8 cellular contexts compared by ENCODE assay signal in genomic region chr22:29073618-29074275, GRCh38. TPM values are rescaled to one million over a fixed set of nuclear protein-coding genes. Genes with fewer than 3 reads are reported as not detected.
DNase-seq lines count a peak whose midpoint lies in the region; ATAC-seq and TF ChIP-seq lines count a peak whose summit lies in the region.

No MANE protein-coding gene starts in this region.

- WGBS in thyroid gland, 2 donors = 3 to 4% methylated on average over 12 to 43 of the region's 53 CpGs

- intact Hi-C loops in thyroid gland (cut with DNase I) = loop anchor here (10.0 kb wide), 1 partner anchor 81 kb away; no protein-coding TSS in a partner anchor

- H3K9me3 Mint-ChIP-seq in memory B cell = no peaks in the 10 kb centered on the region

- DNase-seq in DMS153 (lab: John Stamatoyannopoulos, UW) = peak; percentile 18
- DNase-seq in RPMI8226 = peak; percentile 15
- DNase-seq in dermis blood vessel endothelial cell = peak; percentile 12
- peak in 1 of 2 donors; percentile 26 for DNase-seq in memory B cell (ENCODE audit: low spot score in 2 of 2)
- DNase-seq in thyroid gland = peak; percentile 58 to 69
- DNase-seq in NCI-H187 (lab: John Stamatoyannopoulos, UW) = no peak

- H3K27ac Mint-ChIP-seq in memory B cell = no peak overlapping the region

- no peaks in the 10 kb centered on the region for H3K36me3 Mint-ChIP-seq in memory B cell

- peaks cover 27 to 38% of the 10 kb centered on the region in 2 donors for H3K4me1 ChIP-seq in thyroid gland

- TF ChIP-seq CTCF in thyroid gland (IDR thresholded peaks at IDR 0.05) = no peak

- peak overlapping the region; percentile 59 for H3K4me3 Mint-ChIP-seq in memory B cell

- H3K4me3 ChIP-seq in thyroid gland (replicated peaks in 1 of 3) = peak overlapping the region; percentile 72 to 83 (median 81)

- H3K27me3 Mint-ChIP-seq in memory B cell = peaks cover 30% of the 10 kb centered on the region

- H3K36me3 ChIP-seq in thyroid gland = no peaks in the 10 kb centered on the region

- peaks cover 16% of the 10 kb centered on the region for H3K4me1 Mint-ChIP-seq in memory B cell

- H3K27ac ChIP-seq in thyroid gland = peak overlapping the region; percentile 47 to 74 (median 50)

- peak in 1 of 2 donors; percentile 33 for TF ChIP-seq POLR2A in thyroid gland (IDR thresholded peaks at IDR 0.05)

- no peaks in the 10 kb centered on the region for H3K27me3 ChIP-seq in thyroid gland

- ATAC-seq in memory B cell (ENCODE audit: low read depth) (no peak), GM19395 (IDR thresholded peaks at IDR 0.05; ENCODE audit: unreplicated experiment) (no peak), HG03354 (IDR thresholded peaks at IDR 0.05; ENCODE audit: poor library complexity, severe bottlenecking, unreplicated experiment) (no peak)

- H3K9me3 ChIP-seq in thyroid gland = no peaks in the 10 kb centered on the region

RNA-seq across cellular contexts. Expression of gene KREMEN1, which starts 0.9 kb away (rescaled TPM):
- total RNA-seq in dermis blood vessel endothelial cell (0.56 and 0.68 TPM in 2 replicates), thyroid gland (10 to 100 TPM; 18.1 to 27.1 (median 25.6) TPM)

RNA-seq across cellular contexts. Expression of gene C22orf31, which starts 12.1 kb away (rescaled TPM):
- total RNA-seq in dermis blood vessel endothelial cell (not detected in 2 replicates), thyroid gland (not detected)

Comparison
In these comparisons a context has a peak if more than half of its experiments do, and no peak if none do; other contexts are left out.
1. DNase-seq: peak in DMS153 (single experiment), RPMI8226 (single experiment), dermis blood vessel endothelial cell (single experiment) and thyroid gland (2 of 2); none in NCI-H187 (0 of 2).
2. RNA of gene KREMEN1, which starts 0.9 kb away (total RNA-seq): 18.1 to 27.1 TPM in thyroid gland; 0.56 to 0.68 TPM in dermis blood vessel endothelial cell; every median in the first group is over 10 times any median in the second.